Comparison of ENCODE assay signal across 9 cellular contexts in the genomic region with DNA sequence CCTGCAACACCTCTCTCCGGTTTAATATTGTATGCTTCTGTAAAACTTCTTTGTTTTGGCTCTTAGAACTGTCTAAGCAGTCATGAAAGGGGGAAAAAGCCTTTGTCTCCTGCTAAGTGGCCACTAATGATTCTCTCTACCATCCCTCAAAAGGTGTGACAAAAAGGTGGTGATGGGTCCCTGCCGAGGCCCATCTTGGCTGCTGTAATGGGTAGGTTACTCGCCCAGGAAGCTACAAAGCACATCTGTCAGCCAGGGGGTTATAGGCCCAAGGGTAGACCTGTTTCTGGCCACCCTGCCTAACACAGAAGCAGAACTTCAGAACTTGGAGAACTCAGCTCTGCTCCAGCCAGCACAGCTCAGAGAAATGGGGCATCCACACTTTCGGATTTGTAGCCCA. TPM values are rescaled to one million over a fixed set of nuclear protein-coding genes. Genes with fewer than 3 reads are reported as not detected.
DNase-seq lines count a peak whose midpoint lies in the region; ATAC-seq and TF ChIP-seq lines count a peak whose summit lies in the region.
"Had no signal": no experiment of that assay in that cellular context is flagged by ENCODE, and none has a peak within 500 bp of the region (broad histone marks: within the 10 kb centered on the region; RNA-seq: fewer than 3 reads in every experiment).

No MANE protein-coding gene starts in this region.

- peak overlapping the region; percentile 11 to 65 for H3K9ac ChIP-seq in mucosa of rectum (ENCODE audit: low read depth in 1 of 2, low read length in 2 of 2)

- H3K9me3 ChIP-seq in right atrium auricular region (no peaks in the 10 kb centered on the region), mucosa of rectum (ENCODE audit: control insufficient read depth in 2 of 2, low read length in 2 of 2) (no peaks in the 10 kb centered on the region), uterus (no peaks in the 10 kb centered on the region)

- no peaks in the 10 kb centered on the region for H3K27me3 ChIP-seq in right atrium auricular region
- peaks cover 0 to 5% of the 10 kb centered on the region in 2 donors for H3K27me3 ChIP-seq in mucosa of rectum (ENCODE audit: control insufficient read depth in 2 of 2, insufficient read depth in 2 of 2, low read length in 2 of 2)
- no peaks in the 10 kb centered on the region for H3K27me3 ChIP-seq in uterus

- H3K27ac ChIP-seq in right atrium auricular region = peak overlapping the region; percentile 81
- H3K27ac ChIP-seq in mucosa of rectum (ENCODE audit: low read depth in 2 of 2, low read length in 2 of 2) = no peak overlapping the region
- H3K27ac ChIP-seq in uterus = peak overlapping the region; percentile 76 to 81

- TF ChIP-seq POLR2A in uterus (IDR thresholded peaks at IDR 0.05) = no peak

- H3K4me3 ChIP-seq in right atrium auricular region (peak overlapping the region; percentile 74 to 76), cardiac fibroblast (replicated peaks in 1 of 2; ENCODE audit: low read depth in 2 of 2, low read length in 2 of 2) (peak overlapping the region; percentile 79 to 94), mucosa of rectum (ENCODE audit: low read length in 2 of 2) (peak overlapping the region; percentile 70 to 71), uterus (peak overlapping the region; percentile 72 to 73)

- H3K36me3 ChIP-seq in right atrium auricular region (no peaks in the 10 kb centered on the region), mucosa of rectum (ENCODE audit: control insufficient read depth in 2 of 2, insufficient read depth in 2 of 2, low read length in 2 of 2) (no peaks in the 10 kb centered on the region), uterus (no peaks in the 10 kb centered on the region)

- TF ChIP-seq CTCF in right atrium auricular region (IDR thresholded peaks at IDR 0.05) (no peak), cardiac fibroblast (IDR thresholded peaks at IDR 0.05; ENCODE audit: low read depth, low read length) (no peak), uterus (IDR thresholded peaks at IDR 0.05) (no peak)

- ATAC-seq in left ventricle myocardium superior = no peak

- DNase-seq in right atrium auricular region (ENCODE audit: low spot score) = no peak
- no peak for DNase-seq in left ventricle myocardium superior
- no peak for DNase-seq in cardiac fibroblast (ENCODE audit: low read depth in 2 of 2)
- no peak for DNase-seq in uterus
- DNase-seq in GM03348 (ENCODE audit: low spot score) = no peak
- no peak for DNase-seq in NCI-H510A treated with DMSO at 0.1 percent for 48 hours (lab: John Stamatoyannopoulos, UW)
- no peak for DNase-seq in NCI-H226

- peaks cover 0 to 56% of the 10 kb centered on the region in 2 donors for H3K4me1 ChIP-seq in right atrium auricular region
- H3K4me1 ChIP-seq in mucosa of rectum (ENCODE audit: control insufficient read depth in 2 of 2, insufficient read depth in 2 of 2, low read length in 2 of 2) = peaks cover 17 to 18% of the 10 kb centered on the region in 2 donors
- peaks cover 0 to 5% of the 10 kb centered on the region in 2 donors for H3K4me1 ChIP-seq in uterus

- intact Hi-C loops in left ventricle myocardium superior (cut with micrococcal nuclease) (no loop called here), uterus (cut with DNase I; ENCODE audit: low total_unique reads) (no loop called here)

RNA-seq across cellular contexts. Expression of a gene that starts 1.6 kb away (rescaled TPM):
- total RNA-seq in right atrium auricular region (10 to 100 TPM; 10.5 to 19.9 TPM), left ventricle myocardium superior (19.7 TPM), uterus (10 to 100 TPM in 2 of 4 donors, 1 to 10 TPM in 2; 2.3 to 33.0 (median 14.9) TPM)

RNA-seq across cellular contexts. Expression of a gene that starts 1.9 kb away (rescaled TPM):
- total RNA-seq in right atrium auricular region = not detected
- not detected for total RNA-seq in left ventricle myocardium superior
- total RNA-seq in uterus = 1 to 10 TPM in 1 of 4 donors, under 1 TPM in 1, not detected in 2; 0.95 to 3.8 TPM
- total RNA-seq: T-helper 1 cell treated with Interleukin-12 subunit alpha and Interleukin-12 subunit beta and Interleukin-4 antibody, amounts not matched to agents 30 ng/mL and 1 ng/mL, for 36 hours had no signal

Comparison
In these comparisons a context has a peak if more than half of its experiments do, and no peak if none do; other contexts are left out.
1. H3K27ac ChIP-seq: peak in right atrium auricular region (2 of 2) and uterus (2 of 2); none in mucosa of rectum (0 of 2).
2. Peak in every context shown above with its lines, with median percentiles within 50 percentile points of each other: H3K4me3 ChIP-seq.